In genomic region chr11:92969634-92970347, GRCh38 we compare ENCODE assay signal across 15 cellular contexts. TPM values are rescaled to one million over a fixed set of nuclear protein-coding genes. Genes with fewer than 3 reads are reported as not detected.
DNase-seq lines count a peak whose midpoint lies in the region; ATAC-seq and TF ChIP-seq lines count a peak whose summit lies in the region.
"Had no signal": no experiment of that assay in that cellular context is flagged by ENCODE, and none has a peak within 500 bp of the region (broad histone marks: within the 10 kb centered on the region; RNA-seq: fewer than 3 reads in every experiment).

Gene MTNR1B, plus strand, starts transcription at chr11:92969651. Its CDS starts 75 bp downstream, at chr11:92969726.

- peak within 1 kb of the TSS; percentile 68 for H3K4me3 ChIP-seq in HUES6 (ENCODE audit: low read depth, low read length)
- peak within 1 kb of the TSS; percentile 73 for H3K4me3 ChIP-seq in adipocyte (ENCODE audit: low read length)
- peak within 1 kb of the TSS; percentile 67 for H3K4me3 ChIP-seq in iPS-15b (ENCODE audit: low read depth, low read length)
- H3K4me3 ChIP-seq in brain microvascular endothelial cell (ENCODE audit: low read depth, low read length): no peak within 1 kb of the TSS
- H3K4me3 ChIP-seq: BLaER1 treated with 17β-estradiol and CSF1 and Interleukin-3, amounts not matched to agents 10 nM and 100 nM had no signal

- in situ Hi-C loops in brain microvascular endothelial cell (cut with HindIII; ENCODE audit: low pct_ligation_motif_present, low sequenced_read_pairs): no loop called here

- H3K9ac ChIP-seq in HUES6 (ENCODE audit: low read length) (no peak within 1 kb of the TSS), adipocyte (ENCODE audit: low read length) (no peak within 1 kb of the TSS), iPS-15b (ENCODE audit: low read depth, low read length) (no peak within 1 kb of the TSS)
- H3K9ac ChIP-seq: BLaER1 treated with 17β-estradiol and CSF1 and Interleukin-3, amounts not matched to agents 10 nM and 100 nM had no signal

- no peaks in the 10 kb centered on the region for H3K4me1 Mint-ChIP-seq in progenitor cell of endocrine pancreas (ENCODE audit: low read depth)
- peaks cover 5% of the 10 kb centered on the region for H3K4me1 Mint-ChIP-seq in activated CD4-positive, alpha-beta memory T cell treated with anti-CD3 and anti-CD28 coated beads for 36 hours (ENCODE audit: low read depth)
- H3K4me1 Mint-ChIP-seq in activated naive CD8-positive, alpha-beta T cell treated with anti-CD3 and anti-CD28 coated beads, Interleukin-2, amount 50 U/mL, for 24 hours: peaks cover 6% of the 10 kb centered on the region

- H3K4me1 ChIP-seq in HUES6 (ENCODE audit: control insufficient read depth, insufficient read depth, low read length): no peaks in the 10 kb centered on the region
- H3K4me1 ChIP-seq in adipocyte (ENCODE audit: control insufficient read depth, insufficient read depth, low read length): no peaks in the 10 kb centered on the region
- no peaks in the 10 kb centered on the region for H3K4me1 ChIP-seq in iPS-15b (ENCODE audit: control insufficient read depth, insufficient read depth, low read length)
- H3K4me1 ChIP-seq: BLaER1 treated with 17β-estradiol and CSF1 and Interleukin-3, amounts not matched to agents 10 nM and 100 nM had no signal

- H3K9me3 ChIP-seq in HUES6 (ENCODE audit: control insufficient read depth, insufficient read depth, low read depth, low read length): no peaks in the 10 kb centered on the region
- no peaks in the 10 kb centered on the region for H3K9me3 ChIP-seq in adipocyte (ENCODE audit: control insufficient read depth, low read length)
- H3K9me3 ChIP-seq in iPS-15b (ENCODE audit: control insufficient read depth, insufficient read depth, low read length): no peaks in the 10 kb centered on the region

- DNase-seq in adipocyte (ENCODE audit: low read depth): no peak
- DNase-seq in progenitor cell of endocrine pancreas (ENCODE audit: low spot score, unreplicated experiment): no peak
- DNase-seq in activated CD4-positive, alpha-beta memory T cell treated with anti-CD3 and anti-CD28 coated beads for 36 hours: no peak
- DNase-seq in brain microvascular endothelial cell: no peak
- no peak for DNase-seq in RPMI8226
- no peak for DNase-seq in activated naive CD8-positive, alpha-beta T cell treated with anti-CD3 and anti-CD28 coated beads, Interleukin-2, amount 50 U/mL, for 24 hours
- DNase-seq: activated CD4-positive, CD25-positive, alpha-beta regulatory T cell; EL; NCI-H2107 had no signal

- POLR2A ChIA-PET in activated CD4-positive, alpha-beta memory T cell treated with anti-CD3 and anti-CD28 coated beads for 36 hours (lab: Charles Lee): no interaction called here

- peak within 1 kb of the TSS; percentile 62 for H3K4me3 Mint-ChIP-seq in progenitor cell of endocrine pancreas (ENCODE audit: low read depth)
- no peak within 1 kb of the TSS for H3K4me3 Mint-ChIP-seq in activated CD4-positive, alpha-beta memory T cell treated with anti-CD3 and anti-CD28 coated beads for 36 hours
- H3K4me3 Mint-ChIP-seq in activated naive CD8-positive, alpha-beta T cell treated with anti-CD3 and anti-CD28 coated beads, Interleukin-2, amount 50 U/mL, for 24 hours: no peak within 1 kb of the TSS
- H3K4me3 Mint-ChIP-seq: stimulated activated naive CD8-positive, alpha-beta T cell treated with anti-CD3 and anti-CD28 coated beads, Interleukin-15, Interleukin-2, amounts not matched to agents 100 ng/mL and 50 ng/mL, for 24 hours had no signal

- CTCF ChIA-PET in activated CD4-positive, alpha-beta memory T cell treated with anti-CD3 and anti-CD28 coated beads for 36 hours (lab: Charles Lee): no interaction called here

- H3K36me3 ChIP-seq in HUES6 (ENCODE audit: control insufficient read depth, insufficient read depth, low read length) (no peaks in the 10 kb centered on the region), adipocyte (ENCODE audit: control insufficient read depth, insufficient read depth, low read length, severe bottlenecking) (no peaks in the 10 kb centered on the region), iPS-15b (ENCODE audit: control insufficient read depth, insufficient read depth, low read length) (no peaks in the 10 kb centered on the region), brain microvascular endothelial cell (replicated peaks) (no peaks in the 10 kb centered on the region)
- H3K36me3 ChIP-seq: BLaER1 treated with 17β-estradiol and CSF1 and Interleukin-3, amounts not matched to agents 10 nM and 100 nM had no signal

- peaks cover 57% of the 10 kb centered on the region for H3K27me3 ChIP-seq in HUES6 (ENCODE audit: control insufficient read depth, insufficient read depth, low read length)
- peaks cover 16% of the 10 kb centered on the region for H3K27me3 ChIP-seq in adipocyte (replicated peaks; ENCODE audit: control insufficient read depth, insufficient read depth, low read length)
- H3K27me3 ChIP-seq in iPS-15b (ENCODE audit: control insufficient read depth, insufficient read depth, low read length): peaks cover 59% of the 10 kb centered on the region
- H3K27me3 ChIP-seq in brain microvascular endothelial cell (replicated peaks): peaks cover 14% of the 10 kb centered on the region
- H3K27me3 ChIP-seq: BLaER1 treated with 17β-estradiol and CSF1 and Interleukin-3, amounts not matched to agents 10 nM and 100 nM had no signal

- H3K9me3 Mint-ChIP-seq in progenitor cell of endocrine pancreas (ENCODE audit: low read depth): no peaks in the 10 kb centered on the region
- no peaks in the 10 kb centered on the region for H3K9me3 Mint-ChIP-seq in activated CD4-positive, alpha-beta memory T cell treated with anti-CD3 and anti-CD28 coated beads for 36 hours
- no peaks in the 10 kb centered on the region for H3K9me3 Mint-ChIP-seq in activated naive CD8-positive, alpha-beta T cell treated with anti-CD3 and anti-CD28 coated beads, Interleukin-2, amount 50 U/mL, for 24 hours
- H3K9me3 Mint-ChIP-seq: stimulated activated naive CD8-positive, alpha-beta T cell treated with anti-CD3 and anti-CD28 coated beads, Interleukin-15, Interleukin-2, amounts not matched to agents 100 ng/mL and 50 ng/mL, for 24 hours had no signal

- ATAC-seq in activated naive CD8-positive, alpha-beta T cell treated with anti-CD3 and anti-CD28 coated beads, Interleukin-2, amount 50 U/mL, for 24 hours: no peak

- H3K36me3 Mint-ChIP-seq in progenitor cell of endocrine pancreas (ENCODE audit: insufficient read depth): no peaks in the 10 kb centered on the region
- H3K36me3 Mint-ChIP-seq in activated CD4-positive, alpha-beta memory T cell treated with anti-CD3 and anti-CD28 coated beads for 36 hours: no peaks in the 10 kb centered on the region
- H3K36me3 Mint-ChIP-seq in activated naive CD8-positive, alpha-beta T cell treated with anti-CD3 and anti-CD28 coated beads, Interleukin-2, amount 50 U/mL, for 24 hours (ENCODE audit: low read depth): no peaks in the 10 kb centered on the region

- intact Hi-C loops in activated CD4-positive, alpha-beta memory T cell treated with anti-CD3 and anti-CD28 coated beads for 36 hours (cut with micrococcal nuclease): loop anchor here (10.0 kb wide), 1 partner anchor 225 kb away; the partner anchor contains the start of gene SLC36A4

- H3K27ac ChIP-seq in HUES6 (ENCODE audit: low read depth, low read length): no peak within 1 kb of the TSS
- H3K27ac ChIP-seq in brain microvascular endothelial cell: no peak within 1 kb of the TSS
- H3K27ac ChIP-seq: BLaER1 treated with 17β-estradiol and CSF1 and Interleukin-3, amounts not matched to agents 10 nM and 100 nM had no signal

- peaks cover 56% of the 10 kb centered on the region for H3K27me3 Mint-ChIP-seq in progenitor cell of endocrine pancreas
- H3K27me3 Mint-ChIP-seq in activated CD4-positive, alpha-beta memory T cell treated with anti-CD3 and anti-CD28 coated beads for 36 hours: peaks cover 7% of the 10 kb centered on the region
- H3K27me3 Mint-ChIP-seq in activated naive CD8-positive, alpha-beta T cell treated with anti-CD3 and anti-CD28 coated beads, Interleukin-2, amount 50 U/mL, for 24 hours: peaks cover 18% of the 10 kb centered on the region

- no peak within 1 kb of the TSS for H3K27ac Mint-ChIP-seq in progenitor cell of endocrine pancreas
- H3K27ac Mint-ChIP-seq in activated CD4-positive, alpha-beta memory T cell treated with anti-CD3 and anti-CD28 coated beads for 36 hours: no peak within 1 kb of the TSS
- no peak within 1 kb of the TSS for H3K27ac Mint-ChIP-seq in activated naive CD8-positive, alpha-beta T cell treated with anti-CD3 and anti-CD28 coated beads, Interleukin-2, amount 50 U/mL, for 24 hours
- H3K27ac Mint-ChIP-seq: stimulated activated naive CD8-positive, alpha-beta T cell treated with anti-CD3 and anti-CD28 coated beads, Interleukin-15, Interleukin-2, amounts not matched to agents 100 ng/mL and 50 ng/mL, for 24 hours had no signal

- TF ChIP-seq CTCF in progenitor cell of endocrine pancreas (IDR thresholded peaks at IDR 0.05; ENCODE audit: unreplicated experiment) (no peak), brain microvascular endothelial cell (IDR thresholded peaks at IDR 0.05; ENCODE audit: low read depth, low read length, missing control alignments) (no peak)

RNA-seq across cellular contexts. Expression of gene MTNR1B, which starts in this region (rescaled TPM):
- total RNA-seq in progenitor cell of endocrine pancreas: not detected in 2 replicates
- total RNA-seq in activated CD4-positive, alpha-beta memory T cell treated with anti-CD3 and anti-CD28 coated beads for 36 hours: not detected
- total RNA-seq: LHCN-M2, renal cortical epithelial cell had no signal
